Comparison of ENCODE assay signal across 8 cellular contexts in the genomic region with DNA sequence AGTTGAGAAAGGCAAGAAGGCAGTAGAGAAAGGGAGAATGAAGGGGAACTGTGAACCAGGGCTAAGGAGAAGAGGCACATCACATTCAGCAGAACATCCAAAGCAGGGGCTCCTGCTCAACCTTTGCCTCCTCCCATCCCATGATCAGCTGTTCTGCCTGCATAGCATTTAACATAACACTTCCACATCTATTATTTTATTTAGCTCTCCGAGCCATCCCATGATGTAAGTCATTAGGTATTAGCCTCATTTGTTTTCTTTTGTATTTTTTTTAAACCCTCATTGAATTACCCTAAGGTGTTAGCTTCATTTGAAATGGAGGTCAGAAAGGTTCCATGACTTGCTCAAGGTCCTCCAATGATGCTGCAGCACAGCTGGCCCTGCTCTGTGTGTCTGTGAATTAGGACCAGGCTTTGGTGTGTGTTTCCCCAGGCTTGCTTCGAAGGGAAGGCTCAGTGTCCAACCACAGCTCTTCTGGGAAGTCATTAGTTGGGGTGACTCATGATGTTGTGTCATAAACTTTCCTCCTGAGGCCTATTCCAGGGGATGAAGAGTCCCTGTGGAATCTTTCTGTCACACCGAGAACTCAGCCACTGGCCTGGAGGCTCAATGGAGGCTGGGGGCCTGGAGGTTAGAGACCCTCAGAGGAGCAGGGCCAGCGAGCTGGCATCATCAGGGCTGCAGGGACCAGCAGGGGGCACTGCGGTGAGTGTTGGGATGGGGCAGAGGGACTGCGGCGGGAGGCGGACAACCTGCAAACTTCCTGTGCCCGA. TPM values are rescaled to one million over a fixed set of nuclear protein-coding genes. Genes with fewer than 3 reads are reported as not detected.
DNase-seq lines count a peak whose midpoint lies in the region; ATAC-seq, FAIRE-seq and TF ChIP-seq lines count a peak whose summit lies in the region.

No MANE protein-coding gene starts in this region.

- DNase-seq in M059J (ENCODE audit: low read depth) (peak; percentile 96), bronchial epithelial cell (ENCODE audit: low read depth) (peak; percentile 97), non-pigmented ciliary epithelial cell (ENCODE audit: low read depth) (peak; percentile 85), NCI-H82 (lab: John Stamatoyannopoulos, UW) (no peak), OCI-M2 (lab: John Stamatoyannopoulos, UW; ENCODE audit: unreplicated experiment) (no peak)

- no peaks in the 10 kb centered on the region for H3K9me2 ChIP-seq in DOHH2 (replicated peaks; ENCODE audit: control insufficient read depth, low read length)

- H3K27ac ChIP-seq in DOHH2 (ENCODE audit: low read depth, low read length): no peak overlapping the region

- TF ChIP-seq CTCF in DOHH2 (IDR thresholded peaks at IDR 0.05; ENCODE audit: low read depth, low read length, poor library complexity, severe bottlenecking) (peak; percentile 77), bronchial epithelial cell (IDR thresholded peaks at IDR 0.05; ENCODE audit: insufficient read depth, low read length, severe bottlenecking) (no peak)

- H3K79me2 ChIP-seq in DOHH2 (ENCODE audit: control insufficient read depth, low read length): no peaks in the 10 kb centered on the region

- ATAC-seq in GM21619 (IDR thresholded peaks at IDR 0.05; ENCODE audit: unreplicated experiment) (no peak), GM21360 (IDR thresholded peaks at IDR 0.05; ENCODE audit: unreplicated experiment) (no peak)

- H3K27me3 ChIP-seq in DOHH2 (ENCODE audit: control insufficient read depth, low read length) (peaks cover 6% of the 10 kb centered on the region), bronchial epithelial cell (ENCODE audit: control insufficient read depth, insufficient read depth, low read length) (no peaks in the 10 kb centered on the region)

- no peak overlapping the region for H3K4me2 ChIP-seq in DOHH2 (ENCODE audit: low read length)

- H3K36me3 ChIP-seq in DOHH2 (ENCODE audit: control insufficient read depth, low read length) (no peaks in the 10 kb centered on the region), bronchial epithelial cell (ENCODE audit: control insufficient read depth, insufficient read depth, low read length) (no peaks in the 10 kb centered on the region)

- peaks cover 4% of the 10 kb centered on the region for H3K4me1 ChIP-seq in DOHH2 (ENCODE audit: control insufficient read depth, low read length)

- H4K20me1 ChIP-seq in DOHH2 (ENCODE audit: control insufficient read depth, insufficient read depth, low read depth, low read length): no peaks in the 10 kb centered on the region

- peak; percentile 47 for FAIRE-seq in bronchial epithelial cell (lab: Jason Lieb, UNC)

- H3F3A ChIP-seq in DOHH2 (ENCODE audit: control insufficient read depth, insufficient read depth): no peaks in the 10 kb centered on the region

- H3K4me3 ChIP-seq in DOHH2 (ENCODE audit: low read length) (no peak overlapping the region), bronchial epithelial cell (ENCODE audit: low read depth, low read length) (no peak overlapping the region)

- no peaks in the 10 kb centered on the region for H3K9me3 ChIP-seq in DOHH2 (ENCODE audit: control insufficient read depth, insufficient read depth, low read length)

RNA-seq across cellular contexts. Expression of a gene that starts 16.5 kb away (rescaled TPM):
- not detected in 2 replicates for total RNA-seq in M059J (2014; rRNA removed; shearing (Covaris generic))
- under 0.01 TPM in 1 of 2 replicates, not detected in the other for total RNA-seq in bronchial epithelial cell

RNA-seq across cellular contexts. Expression of a gene that starts 34.1 kb away (rescaled TPM):
- 143 and 186 TPM in 2 replicates for total RNA-seq in M059J (2014; rRNA removed; shearing (Covaris generic))
- 196 and 350 TPM in 2 replicates for total RNA-seq in bronchial epithelial cell

Comparison
In these comparisons a context has a peak if more than half of its experiments do, and no peak if none do; other contexts are left out.
1. DNase-seq: peak in M059J (single experiment), bronchial epithelial cell (single experiment) and non-pigmented ciliary epithelial cell (single experiment); none in NCI-H82 (single experiment) and OCI-M2 (single experiment).